ENCODE assay signal across 8 cellular contexts in the genomic region with DNA sequence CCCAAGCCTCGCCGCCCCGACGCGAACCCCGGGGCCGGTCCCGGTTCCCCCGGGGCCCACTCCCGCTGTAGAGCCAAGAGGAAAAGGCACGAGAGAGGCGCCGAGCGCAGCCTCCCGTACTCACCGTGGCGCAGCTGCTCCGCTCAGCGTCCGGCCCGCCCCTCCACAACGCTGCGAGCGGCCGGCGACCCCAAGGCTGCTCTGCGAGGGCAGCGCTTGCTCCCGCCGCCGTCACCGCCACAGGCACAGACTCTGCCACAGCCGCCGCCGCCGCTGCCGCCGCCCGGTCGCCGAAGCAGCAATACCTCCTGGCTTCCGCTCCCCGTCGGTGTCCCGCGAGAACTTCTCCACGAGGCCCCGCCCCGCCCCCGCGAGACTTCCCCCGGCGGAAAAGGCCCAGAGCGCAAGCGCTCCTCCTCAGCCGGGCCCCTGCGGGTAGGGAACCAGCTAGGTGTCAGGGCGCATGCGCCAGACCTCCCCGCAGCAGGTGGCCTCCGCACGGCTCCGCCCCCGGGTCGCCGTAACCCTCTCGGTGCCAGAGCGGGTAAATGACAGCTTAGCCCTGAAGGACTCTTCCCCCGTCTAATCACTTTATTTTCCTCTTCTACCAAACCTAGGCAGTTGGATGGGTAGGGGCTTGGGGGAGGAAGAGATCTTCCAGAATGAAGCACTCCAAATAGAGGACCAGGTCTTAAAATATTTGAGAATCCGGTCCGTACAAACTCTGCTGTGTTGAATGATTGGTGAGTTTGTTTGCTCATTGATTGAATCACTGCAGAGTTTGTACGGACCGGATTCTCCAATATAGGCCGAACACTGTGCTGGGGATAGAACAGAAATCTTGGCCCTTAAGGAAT. TPM values are rescaled to one million over a fixed set of nuclear protein-coding genes. Genes with fewer than 3 reads are reported as not detected.
A peak's percentile ranks its signal among the peaks of the same experiment; 100 is the strongest.
DNase-seq lines count a peak whose midpoint lies in the region; ATAC-seq and TF ChIP-seq lines count a peak whose summit lies in the region.

A gene (minus strand): TSS at position 314 of the 857 bp plus-strand sequence. CDS start 12,050 bp downstream, outside the sequence.

- H3K4me2 ChIP-seq in trophoblast cell (ENCODE audit: low read length) = peak within 1 kb of the TSS; percentile 99

- intact Hi-C loops in cardiac septum (cut with DNase I) = loop anchor here (5.0 kb wide), 1 partner anchor 112 kb away; a partner anchor contains a TSS

- H3K4me1 ChIP-seq in trophoblast cell (ENCODE audit: control insufficient read depth in 1 of 2, insufficient read depth in 2 of 2, low read length in 2 of 2) = peaks cover 0 to under 1% of the 10 kb centered on the region in 2 experiments
- H3K4me1 ChIP-seq in tibial nerve = peaks cover 0 to 43% (median 24%) of the 10 kb centered on the region in 4 donors

- peak within 1 kb of the TSS; percentile 21 for H2AK5ac ChIP-seq in trophoblast cell (ENCODE audit: low read length)

- peak within 1 kb of the TSS; percentile 69 for H3K4me3 ChIP-seq in GM12875 (ENCODE audit: low read depth, low read length)
- peak within 1 kb of the TSS; percentile 99 for H3K4me3 ChIP-seq in trophoblast cell (ENCODE audit: low read depth, low read length)
- peak within 1 kb of the TSS; percentile 76 to 99 (median 96) for H3K4me3 ChIP-seq in tibial nerve

- peak within 1 kb of the TSS; percentile 91 for H2AFZ ChIP-seq in trophoblast cell (ENCODE audit: insufficient read depth, low read length, poor library complexity)

- ATAC-seq in HG02840 (IDR thresholded peaks at IDR 0.05; ENCODE audit: low FRiP score, unreplicated experiment) (peak; percentile 89), T-cell (replicated peaks in 1 of 4) (peak; percentile 82 to 92 (median 88))

- peak within 1 kb of the TSS; percentile 92 for H3K9ac ChIP-seq in trophoblast cell (ENCODE audit: low read length)

- peak; percentile 84 to 87 for TF ChIP-seq EP300 in tibial nerve (IDR thresholded peaks at IDR 0.05)

- H2BK12ac ChIP-seq in trophoblast cell (ENCODE audit: low read length) = no peak within 1 kb of the TSS

- no peaks in the 10 kb centered on the region for H3K36me3 ChIP-seq in trophoblast cell (ENCODE audit: control insufficient read depth in 1 of 2, insufficient read depth in 2 of 2, low read length in 2 of 2)
- H3K36me3 ChIP-seq in tibial nerve = no peaks in the 10 kb centered on the region

- H4K8ac ChIP-seq in trophoblast cell (ENCODE audit: low read depth, low read length) = peak within 1 kb of the TSS; percentile 90

- peak within 1 kb of the TSS; percentile 70 for H4K12ac ChIP-seq in trophoblast cell (ENCODE audit: low read depth, low read length)

- no peaks in the 10 kb centered on the region for H3K9me3 ChIP-seq in trophoblast cell (ENCODE audit: insufficient read depth, low read depth, low read length)
- H3K9me3 ChIP-seq in tibial nerve = no peaks in the 10 kb centered on the region

- H2BK5ac ChIP-seq in trophoblast cell (ENCODE audit: low read depth, low read length, poor library complexity) = peak within 1 kb of the TSS; percentile 79

- H3K27me3 Mint-ChIP-seq in T-cell = peaks cover 0 to 2% of the 10 kb centered on the region in 2 donors

- peaks cover 13% of the 10 kb centered on the region for H3K79me2 ChIP-seq in trophoblast cell (ENCODE audit: control insufficient read depth, insufficient read depth, low read length, poor library complexity)

- H3K27me3 ChIP-seq in trophoblast cell (ENCODE audit: insufficient read depth, low read length) = no peaks in the 10 kb centered on the region
- H3K27me3 ChIP-seq in tibial nerve = no peaks in the 10 kb centered on the region

- TF ChIP-seq CTCF in GM12875 (IDR thresholded peaks at IDR 0.05; ENCODE audit: borderline replicate concordance, insufficient read depth, low read depth, low read length) = no peak
- TF ChIP-seq CTCF in tibial nerve (IDR thresholded peaks at IDR 0.05) = peak in 2 of 5 experiments; percentile 31 to 53

- H3K23ac ChIP-seq in trophoblast cell (ENCODE audit: low read length) = no peak within 1 kb of the TSS

- H4K91ac ChIP-seq in trophoblast cell (ENCODE audit: low read depth, low read length) = peak within 1 kb of the TSS; percentile 82

- no peaks in the 10 kb centered on the region for H3K9me3 Mint-ChIP-seq in T-cell

- H3K4me1 Mint-ChIP-seq in T-cell = peaks cover 43 to 50% (median 46%) of the 10 kb centered on the region in 3 donors

- H3K79me1 ChIP-seq in trophoblast cell (ENCODE audit: low read length) = peaks cover 5% of the 10 kb centered on the region

- WGBS in adipose tissue, 3 donors = 0 to 1% (median 1%) methylated on average over 50 to 74 of the region's 74 CpGs
- WGBS in trophoblast cell (ENCODE audit: extremely low coverage, insufficient coverage, insufficient read length) = no CpG with 5 or more reads among the region's 74 CpGs
- WGBS in tibial nerve, 2 donors = 0 to 1% methylated on average over 29 to 56 of the region's 74 CpGs

- peak within 1 kb of the TSS; percentile 93 to 94 for H3K27ac Mint-ChIP-seq in T-cell

- peak; percentile 94 for DNase-seq in NCI-H146 (lab: John Stamatoyannopoulos, UW)
- peak; percentile 99 to 100 (median 99) for DNase-seq in T-cell
- DNase-seq in cardiac septum (ENCODE audit: low spot score) = peak; percentile 100
- peak; percentile 97 to 99 for DNase-seq in trophoblast cell
- DNase-seq in tibial nerve (ENCODE audit: low spot score in 2 of 2) = peak; percentile 95 to 97

- CTCF ChIA-PET in T-cell (lab: Charles Lee) = interaction anchor here in 1 of 2 donors (0.5 to 3.1 kb wide), 12 partner anchors 9 to 279 kb away, joined by 3 to 17 read pairs (median 4); a partner anchor contains a TSS

- peak within 1 kb of the TSS; percentile 81 for H2BK120ac ChIP-seq in trophoblast cell (ENCODE audit: insufficient read depth, low read length, poor library complexity)

- POLR2A ChIA-PET in T-cell (lab: Charles Lee) = interaction anchor here (0.5 to 1.0 kb wide), 7 partner anchors 12 to 144 kb away, joined by 3 to 15 read pairs (median 3); a partner anchor contains a TSS

- H3K18ac ChIP-seq in trophoblast cell (ENCODE audit: low read length) = peak within 1 kb of the TSS; percentile 98

- peak within 1 kb of the TSS; percentile 93 to 98 (median 97) for H3K4me3 Mint-ChIP-seq in T-cell

- H3K27ac ChIP-seq in adipose tissue (ENCODE audit: low read depth, low read length) = peak within 1 kb of the TSS; percentile 92
- peak within 1 kb of the TSS; percentile 73 for H3K27ac ChIP-seq in trophoblast cell (ENCODE audit: low read depth, low read length)
- peak within 1 kb of the TSS; percentile 59 to 97 (median 92) for H3K27ac ChIP-seq in tibial nerve

- H3K36me3 Mint-ChIP-seq in T-cell = peaks cover 3% of the 10 kb centered on the region

- peak within 1 kb of the TSS; percentile 92 for H3K14ac ChIP-seq in trophoblast cell (ENCODE audit: low read length)

- H3K4ac ChIP-seq in trophoblast cell (ENCODE audit: low read depth, low read length) = peak within 1 kb of the TSS; percentile 96

- peak in 1 of 2 donors; percentile 84 for TF ChIP-seq POLR2A in tibial nerve (IDR thresholded peaks at IDR 0.05)

RNA-seq across cellular contexts. Expression of the gene that starts here (rescaled TPM):
- total RNA-seq in T-cell (100 to 1,000 TPM; 103 to 133 (median 130) TPM), cardiac septum (57.1 TPM), tibial nerve (100 to 1,000 TPM in 3 of 4 donors, 10 to 100 TPM in 1; 77.6 to 139 (median 133) TPM)
- polyA plus RNA-seq in adipose tissue = 10 to 100 TPM; 23.7 to 73.0 (median 58.6) TPM
- 120 and 126 TPM in 2 replicates for polyA plus RNA-seq in trophoblast cell (2013)

Comparison
In these comparisons a context has a peak if more than half of its experiments do, and no peak if none do; other contexts are left out.
1. Peak in every context shown above with its lines: DNase-seq, ATAC-seq, H3K4me3 ChIP-seq and H3K27ac ChIP-seq.